Comparison of ENCODE assay signal across 14 cellular contexts in the genomic region with DNA sequence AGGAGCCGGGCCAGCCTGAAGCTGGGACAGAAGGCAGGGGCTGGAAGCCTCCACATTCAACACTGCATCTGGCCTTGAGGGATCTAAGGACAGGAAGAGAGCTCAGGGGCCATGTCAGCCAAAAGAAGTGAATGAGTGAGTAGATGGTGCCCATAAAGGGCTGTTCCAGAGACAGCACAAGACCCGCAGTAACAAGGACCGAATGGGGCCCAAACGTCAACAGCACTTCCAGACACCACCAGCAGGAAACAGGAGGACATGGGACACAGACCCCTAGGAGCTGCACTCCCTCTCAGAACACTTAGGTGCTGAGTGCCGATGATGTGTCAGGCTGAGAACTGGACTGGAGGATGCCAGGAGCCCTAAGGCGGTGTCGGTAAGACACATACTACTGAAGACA.
DNase-seq lines count a peak whose midpoint lies in the region; ATAC-seq and TF ChIP-seq lines count a peak whose summit lies in the region.
"Had no signal": no experiment of that assay in that cellular context is flagged by ENCODE, and none has a peak within 500 bp of the region (broad histone marks: within the 10 kb centered on the region; RNA-seq: fewer than 3 reads in every experiment).

No MANE protein-coding gene starts in this region.

- TF ChIP-seq POLR2A in esophagus muscularis mucosa (IDR thresholded peaks at IDR 0.05; ENCODE audit: low read depth): no peak

- H3K9me3 Mint-ChIP-seq in GM23338: peaks cover 46% of the 10 kb centered on the region
- peaks cover 14 to 25% (median 23%) of the 10 kb centered on the region in 5 donors for H3K9me3 Mint-ChIP-seq in CD8-positive, alpha-beta memory T cell

- H3K9ac ChIP-seq in Karpas-422 (ENCODE audit: low read length): no peak overlapping the region

- peaks cover 4% of the 10 kb centered on the region; the same call in 1 of the 2 replicates for H3K4me1 ChIP-seq in GM23338 (ENCODE audit: insufficient read depth)
- H3K4me1 ChIP-seq in Karpas-422 (ENCODE audit: low read length): no peaks in the 10 kb centered on the region
- H3K4me1 ChIP-seq in esophagus muscularis mucosa: no peaks in the 10 kb centered on the region
- H3K4me1 ChIP-seq in CD8-positive, alpha-beta memory T cell (ENCODE audit: insufficient read depth, low read length): no peaks in the 10 kb centered on the region
- H3K4me1 ChIP-seq: Caco-2, HAP-1 had no signal

- H3K27me3 Mint-ChIP-seq in GM23338 (ENCODE audit: insufficient read depth, low read depth, poor library complexity): peaks cover 6% of the 10 kb centered on the region
- H3K27me3 Mint-ChIP-seq in CD8-positive, alpha-beta memory T cell: peaks cover 11 to 27% of the 10 kb centered on the region in 2 donors

- no peak overlapping the region for H3K27ac Mint-ChIP-seq in GM23338
- H3K27ac Mint-ChIP-seq in CD8-positive, alpha-beta memory T cell: no peak overlapping the region
- H3K27ac Mint-ChIP-seq: CD4-positive, alpha-beta memory T cell; HFFc6 had no signal

- H3K4me3 ChIP-seq in GM23338 (no peak overlapping the region), Karpas-422 (ENCODE audit: low read length) (no peak overlapping the region), esophagus muscularis mucosa (no peak overlapping the region)
- H3K4me3 ChIP-seq in CD8-positive, alpha-beta memory T cell (ENCODE audit: low read length): no peak overlapping the region
- H3K4me3 ChIP-seq: GM12878, HAP-1 had no signal

- H2AFZ ChIP-seq in GM23338 (no peak overlapping the region), Karpas-422 (ENCODE audit: low read length) (no peak overlapping the region)

- peaks cover 72% of the 10 kb centered on the region for H3K79me2 ChIP-seq in GM23338 (replicated peaks; ENCODE audit: insufficient read depth)
- H3K79me2 ChIP-seq in Karpas-422 (ENCODE audit: low read length): no peaks in the 10 kb centered on the region

- H3K36me3 Mint-ChIP-seq in GM23338 (ENCODE audit: low read depth): peaks cover 77% of the 10 kb centered on the region
- peaks cover 0 to 20% (median 4%) of the 10 kb centered on the region in 3 donors for H3K36me3 Mint-ChIP-seq in CD8-positive, alpha-beta memory T cell

- TF ChIP-seq EP300 in esophagus muscularis mucosa (IDR thresholded peaks at IDR 0.05): no peak

- no peaks in the 10 kb centered on the region for H3K9me3 ChIP-seq in Karpas-422 (ENCODE audit: low read length)
- H3K9me3 ChIP-seq in esophagus muscularis mucosa: peaks cover 0 to 6% (median 0%) of the 10 kb centered on the region in 4 donors
- no peaks in the 10 kb centered on the region for H3K9me3 ChIP-seq in CD8-positive, alpha-beta memory T cell (ENCODE audit: low read length)

- H3K27me3 ChIP-seq in GM23338 (ENCODE audit: insufficient read depth) (no peaks in the 10 kb centered on the region), Karpas-422 (ENCODE audit: low read length) (no peaks in the 10 kb centered on the region), esophagus muscularis mucosa (no peaks in the 10 kb centered on the region)
- H3K27me3 ChIP-seq in CD8-positive, alpha-beta memory T cell (ENCODE audit: insufficient read depth, low read length, poor library complexity, severe bottlenecking): no peaks in the 10 kb centered on the region

- H3K36me3 ChIP-seq in GM23338 (ENCODE audit: insufficient read depth) (peaks cover 38% of the 10 kb centered on the region), Karpas-422 (ENCODE audit: insufficient read depth, low read length) (no peaks in the 10 kb centered on the region), esophagus muscularis mucosa (no peaks in the 10 kb centered on the region)
- no peaks in the 10 kb centered on the region for H3K36me3 ChIP-seq in CD8-positive, alpha-beta memory T cell (ENCODE audit: insufficient read depth, low read length)
- H3K36me3 ChIP-seq: HAP-1 had no signal

- DNase-seq in GM23338 (ENCODE audit: low spot score) (peak; percentile 38), Karpas-422 (peak; percentile 16), esophagus muscularis mucosa (ENCODE audit: extremely low spot score) (peak; percentile 89)
- DNase-seq in CD8-positive, alpha-beta memory T cell: no peak
- DNase-seq: C1 segment of cervical spinal cord; Caco-2; CD4-positive, alpha-beta memory T cell; DMS153; DND-41; HFFc6 had no signal

- H3K9me2 ChIP-seq in GM23338 (ENCODE audit: insufficient read depth) (no peaks in the 10 kb centered on the region), Karpas-422 (replicated peaks; ENCODE audit: insufficient read depth, low read length) (no peaks in the 10 kb centered on the region)

- CTCF ChIA-PET in CD8-positive, alpha-beta memory T cell (lab: Charles Lee): no interaction called here

- 0 out of 2 replicates have a peak, but pooled peaks cover 5% of the 10 kb centered on the region for H3F3A ChIP-seq in GM23338 (replicated peaks; ENCODE audit: low read depth)

- H3K27ac ChIP-seq in GM23338 (ENCODE audit: low read depth) (no peak overlapping the region), Karpas-422 (ENCODE audit: low read length) (no peak overlapping the region), esophagus muscularis mucosa (replicated peaks in 1 of 4) (no peak overlapping the region)
- H3K27ac ChIP-seq in CD8-positive, alpha-beta memory T cell (ENCODE audit: low read depth, low read length): no peak overlapping the region

- ATAC-seq in GM23338 (no peak; the same call in 2 of the 3 replicates), GM18868 (IDR thresholded peaks at IDR 0.05; ENCODE audit: unreplicated experiment) (no peak), HG03442 (IDR thresholded peaks at IDR 0.05; ENCODE audit: unreplicated experiment) (no peak)
- ATAC-seq: GM12878 had no signal

- H3K4me2 ChIP-seq in GM23338 (no peak overlapping the region), Karpas-422 (ENCODE audit: low read depth, low read length, poor library complexity, severe bottlenecking) (no peak overlapping the region)

- TF ChIP-seq CTCF in GM23338 (conservative IDR thresholded peaks at IDR 0.05; ENCODE audit: low read depth in 2 of 2) (peak in 1 of 2 experiments; percentile 24; a peak in 1 of 4 replicates), esophagus muscularis mucosa (IDR thresholded peaks at IDR 0.05) (no peak)

- intact Hi-C loops in esophagus muscularis mucosa (cut with DNase I): no loop called here

- 88% methylated on average over 7 of the region's 7 CpGs for WGBS in esophagus muscularis mucosa

- H3K4me1 Mint-ChIP-seq in GM23338: 0 out of 3 replicates have a peak, but pooled peaks cover 3% of the 10 kb centered on the region
- no peaks in the 10 kb centered on the region for H3K4me1 Mint-ChIP-seq in CD8-positive, alpha-beta memory T cell
- H3K4me1 Mint-ChIP-seq: CD4-positive, alpha-beta memory T cell had no signal

- no peak overlapping the region for H3K4me3 Mint-ChIP-seq in GM23338
- no peak overlapping the region for H3K4me3 Mint-ChIP-seq in CD8-positive, alpha-beta memory T cell
- H3K4me3 Mint-ChIP-seq: CD4-positive, alpha-beta memory T cell; HFFc6 had no signal

- H4K20me1 ChIP-seq in GM23338 (replicated peaks; ENCODE audit: insufficient read depth): peaks cover 3% of the 10 kb centered on the region; the same call in 1 of the 2 replicates
- H4K20me1 ChIP-seq in Karpas-422 (ENCODE audit: insufficient read depth, low read depth, low read length): no peaks in the 10 kb centered on the region

- POLR2A ChIA-PET in CD8-positive, alpha-beta memory T cell (lab: Charles Lee): no interaction called here

TF ChIP-seq in GM23338, 12 proteins besides CTCF, POLR2A, EP300 and RAD21 (continues in another document):
- no peak for TF ChIP-seq CREB1 (CRISPR knock-in tag; IDR thresholded peaks at IDR 0.05; ENCODE audit: low read depth)
- TF ChIP-seq NANOG (IDR thresholded peaks at IDR 0.05; ENCODE audit: borderline replicate concordance): no peak

Comparison
In these comparisons a context has a peak if more than half of its experiments do, and no peak if none do; other contexts are left out.
1. DNase-seq: peak in GM23338 (single experiment), Karpas-422 (single experiment) and esophagus muscularis mucosa (single experiment); none in CD8-positive, alpha-beta memory T cell (0 of 5).